ENCODE assay signal across 9 cellular contexts in genomic region chr6:35213824-35214756, GRCh38. TPM values are rescaled to one million over a fixed set of nuclear protein-coding genes. Genes with fewer than 3 reads are reported as not detected.
DNase-seq lines count a peak whose midpoint lies in the region; ATAC-seq and TF ChIP-seq lines count a peak whose summit lies in the region.
"Had no signal": no experiment of that assay in that cellular context is flagged by ENCODE, and none has a peak within 500 bp of the region (broad histone marks: within the 10 kb centered on the region; RNA-seq: fewer than 3 reads in every experiment).

SCUBE3 (plus strand) TSS chr6:35213956; CDS start chr6:35214419, 463 bp downstream.

- TF ChIP-seq CTCF in NB4 (IDR thresholded peaks at IDR 0.05; ENCODE audit: low read depth, low read length) = no peak
- no peak for TF ChIP-seq CTCF in retinal pigment epithelial cell (conservative IDR thresholded peaks at IDR 0.05; ENCODE audit: low read depth, low read length)

- no peak for TF ChIP-seq POLR2A in NB4 (IDR thresholded peaks at IDR 0.05; ENCODE audit: extremely low read depth, insufficient read length)

- no peaks in the 10 kb centered on the region for H3K9me3 ChIP-seq in right cardiac atrium (ENCODE audit: control insufficient read depth, low read length)

- no peak within 1 kb of the TSS for H3K27ac ChIP-seq in right cardiac atrium (ENCODE audit: low read length)
- H3K27ac ChIP-seq: 22Rv1 had no signal

- WGBS in right cardiac atrium = 1% methylated on average over 89 of the region's 89 CpGs

- H3K27me3 Mint-ChIP-seq in activated naive CD8-positive, alpha-beta T cell treated with anti-CD3 and anti-CD28 coated beads for 36 hours = peaks cover 74% of the 10 kb centered on the region

- peaks cover 2% of the 10 kb centered on the region for H3K4me1 ChIP-seq in right cardiac atrium (ENCODE audit: control insufficient read depth, insufficient read depth, low read length)

- peak; percentile 71 for DNase-seq in DMS 273 (lab: John Stamatoyannopoulos, UW; ENCODE audit: unreplicated experiment)
- no peak for DNase-seq in DMS 273 treated with DMSO at 0.1 percent for 48 hours (lab: John Stamatoyannopoulos, UW)
- peak; percentile 30 for DNase-seq in NB4 (ENCODE audit: low read depth)
- peak; percentile 12 for DNase-seq in activated naive CD8-positive, alpha-beta T cell treated with anti-CD3 and anti-CD28 coated beads for 36 hours
- DNase-seq in right cardiac atrium = peak; percentile 28 to 69 (median 67)
- DNase-seq in retinal pigment epithelial cell (ENCODE audit: low read depth) = no peak
- no peak for DNase-seq in NCI-H2029 treated with DMSO at 0.1 percent for 48 hours (lab: John Stamatoyannopoulos, UW)

- H3K27ac Mint-ChIP-seq in activated naive CD8-positive, alpha-beta T cell treated with anti-CD3 and anti-CD28 coated beads for 36 hours = no peak within 1 kb of the TSS

- intact Hi-C loops in right cardiac atrium (cut with DNase I) = loop anchor here in 1 of 4 donors (10.0 kb wide), 1 partner anchor 219 kb away; no protein-coding TSS in a partner anchor

- no peak within 1 kb of the TSS for H3K4me3 ChIP-seq in NB4 (ENCODE audit: low read depth, low read length)
- peak within 1 kb of the TSS; percentile 57 for H3K4me3 ChIP-seq in right cardiac atrium (ENCODE audit: low read length)
- peak within 1 kb of the TSS; percentile 51 for H3K4me3 ChIP-seq in retinal pigment epithelial cell (ENCODE audit: low read length)

- H3K4me1 Mint-ChIP-seq in activated naive CD8-positive, alpha-beta T cell treated with anti-CD3 and anti-CD28 coated beads for 36 hours = no peaks in the 10 kb centered on the region

- H3K36me3 Mint-ChIP-seq in activated naive CD8-positive, alpha-beta T cell treated with anti-CD3 and anti-CD28 coated beads for 36 hours = no peaks in the 10 kb centered on the region

- no peaks in the 10 kb centered on the region for H3K9me3 Mint-ChIP-seq in activated naive CD8-positive, alpha-beta T cell treated with anti-CD3 and anti-CD28 coated beads for 36 hours

- ATAC-seq in right cardiac atrium (peak; percentile 40 to 48), HG03442 (IDR thresholded peaks at IDR 0.05; ENCODE audit: unreplicated experiment) (no peak)

- peak within 1 kb of the TSS; percentile 47 for H3K4me3 Mint-ChIP-seq in activated naive CD8-positive, alpha-beta T cell treated with anti-CD3 and anti-CD28 coated beads for 36 hours

- H3K27me3 ChIP-seq in right cardiac atrium (ENCODE audit: control insufficient read depth, insufficient read depth) = no peaks in the 10 kb centered on the region

RNA-seq across cellular contexts. Expression of gene SCUBE3, which starts in this region (rescaled TPM):
- not detected for total RNA-seq in activated naive CD8-positive, alpha-beta T cell treated with anti-CD3 and anti-CD28 coated beads for 36 hours
- total RNA-seq in right cardiac atrium = under 1 TPM; 0.25 to 0.86 (median 0.49) TPM
- polyA plus RNA-seq in right cardiac atrium = 0.38 TPM

Comparison
In these comparisons a context has a peak if more than half of its experiments do, and no peak if none do; other contexts are left out.
1. DNase-seq: peak in DMS 273 (single experiment) and NB4 (single experiment); none in DMS 273 treated with DMSO at 0.1 percent for 48 hours (single experiment), retinal pigment epithelial cell (single experiment) and NCI-H2029 treated with DMSO at 0.1 percent for 48 hours (single experiment).
2. Peak in DNase-seq in activated naive CD8-positive, alpha-beta T cell treated with anti-CD3 and anti-CD28 coated beads for 36 hours; RNA of the gene not detected or under 1 TPM.
3. Peak in DNase-seq, ATAC-seq and H3K4me3 ChIP-seq in right cardiac atrium; RNA of the gene not detected or under 1 TPM.